ENCODE assay signal across 18 cellular contexts in genomic region chr11:116230453-116230852, GRCh38.
DNase-seq lines count a peak whose midpoint lies in the region; ATAC-seq and TF ChIP-seq lines count a peak whose summit lies in the region.
"Had no signal": no experiment of that assay in that cellular context is flagged by ENCODE, and none has a peak within 500 bp of the region (broad histone marks: within the 10 kb centered on the region; RNA-seq: fewer than 3 reads in every experiment).

No MANE protein-coding gene starts in this region.

- H3K27ac Mint-ChIP-seq in brain (peak overlapping the region in 4 of 5 experiments; percentile 50 to 95 (median 86)), neural progenitor cell (peak overlapping the region; percentile 50), endothelial cell (ENCODE audit: unreplicated experiment) (no peak overlapping the region)
- H3K27ac Mint-ChIP-seq: CD4-positive, CD25-positive, alpha-beta regulatory T cell; CD8-positive, alpha-beta T cell had no signal

- peaks cover 0 to 33% (median 3%) of the 10 kb centered on the region in 9 donors for H3K4me1 ChIP-seq in heart right ventricle
- peaks cover 4% of the 10 kb centered on the region for H3K4me1 ChIP-seq in neural progenitor cell

- H3K9me3 ChIP-seq in heart right ventricle (peaks cover 0 to 4% (median 0%) of the 10 kb centered on the region in 11 donors), neural progenitor cell (ENCODE audit: low read depth) (no peaks in the 10 kb centered on the region)
- H3K9me3 ChIP-seq: BLaER1 had no signal

- ATAC-seq in heart right ventricle, result no peak
- ATAC-seq: CD8-positive, alpha-beta T cell; GM12878 had no signal

- H3K27me3 Mint-ChIP-seq in brain (no peaks in the 10 kb centered on the region), neural progenitor cell (ENCODE audit: insufficient read depth, low read depth) (peaks cover 13% of the 10 kb centered on the region), endothelial cell (ENCODE audit: unreplicated experiment) (no peaks in the 10 kb centered on the region)

- no peak overlapping the region for H3K4me2 ChIP-seq in neural progenitor cell
- H3K4me2 ChIP-seq: BLaER1 had no signal

- no peak overlapping the region for H3K4me3 ChIP-seq in heart right ventricle
- H3K4me3 ChIP-seq in neural progenitor cell, result no peak overlapping the region
- H3K4me3 ChIP-seq: BLaER1, GM12878, GM23248 had no signal

- TF ChIP-seq CTCF in heart right ventricle (IDR thresholded peaks at IDR 0.05) (no peak), brain (conservative IDR thresholded peaks at IDR 0.05) (no peak), neural progenitor cell (IDR thresholded peaks at IDR 0.05) (no peak), endothelial cell (IDR thresholded peaks at IDR 0.05; ENCODE audit: unreplicated experiment) (no peak)

- peaks cover 68% of the 10 kb centered on the region for H3K4me1 Mint-ChIP-seq in brain
- peaks cover 53% of the 10 kb centered on the region for H3K4me1 Mint-ChIP-seq in neural progenitor cell
- peaks cover 4% of the 10 kb centered on the region for H3K4me1 Mint-ChIP-seq in endothelial cell (ENCODE audit: unreplicated experiment)
- H3K4me1 Mint-ChIP-seq: CD4-positive, CD25-positive, alpha-beta regulatory T cell had no signal

- H3K79me2 ChIP-seq in neural progenitor cell (ENCODE audit: low read depth), result no peaks in the 10 kb centered on the region

- H3K9ac ChIP-seq in neural progenitor cell, result no peak overlapping the region
- H3K9ac ChIP-seq: BLaER1, GM23248 had no signal

- intact Hi-C loops in cardiac septum (cut with DNase I), result no loop called here
- intact Hi-C loops in heart right ventricle (cut with DNase I), result no loop called here

- no peak overlapping the region for H2AFZ ChIP-seq in neural progenitor cell (replicated peaks)
- H2AFZ ChIP-seq: GM23248 had no signal

- H3F3A ChIP-seq in neural progenitor cell (ENCODE audit: low read depth), result no peaks in the 10 kb centered on the region

- no peaks in the 10 kb centered on the region for H4K20me1 ChIP-seq in neural progenitor cell (ENCODE audit: low read depth)
- H4K20me1 ChIP-seq: BLaER1 had no signal

- H3K9me3 Mint-ChIP-seq in brain (peaks cover 0 to 9% (median 5%) of the 10 kb centered on the region in 5 experiments), neural progenitor cell (peaks cover 9% of the 10 kb centered on the region), endothelial cell (ENCODE audit: unreplicated experiment) (no peaks in the 10 kb centered on the region)
- H3K9me3 Mint-ChIP-seq: CD8-positive, alpha-beta T cell had no signal

- no peaks in the 10 kb centered on the region for H3K36me3 Mint-ChIP-seq in brain
- no peaks in the 10 kb centered on the region for H3K36me3 Mint-ChIP-seq in neural progenitor cell
- no peaks in the 10 kb centered on the region for H3K36me3 Mint-ChIP-seq in endothelial cell (ENCODE audit: low read depth, unreplicated experiment)
- H3K36me3 Mint-ChIP-seq: CD4-positive, CD25-positive, alpha-beta regulatory T cell; CD8-positive, alpha-beta T cell had no signal

- WGBS in heart right ventricle, 2 donors, result 94 to 95% methylated on average over 4 of the region's 4 CpGs

- peak; percentile 54 for DNase-seq in cardiac septum (ENCODE audit: low spot score)
- no peak for DNase-seq in heart right ventricle
- no peak for DNase-seq in neural progenitor cell (ENCODE audit: low spot score)
- DNase-seq in endothelial cell (ENCODE audit: low spot score), result no peak
- no peak for DNase-seq in stimulated activated CD4-positive, alpha-beta T cell treated with anti-CD3 and anti-CD28 coated beads, Interleukin-4, amount 100 ng/mL, for 1 hour
- DNase-seq: CD4-positive, CD25-positive, alpha-beta regulatory T cell; CD8-positive, alpha-beta T cell; DMS 273 treated with DMSO at 0.1 percent for 48 hours; DMS79; EL; GDM1; GM23248; H7; HCEC 1CT had no signal

- H3K27ac ChIP-seq in heart right ventricle, result no peak overlapping the region
- H3K27ac ChIP-seq in neural progenitor cell, result no peak overlapping the region
- H3K27ac ChIP-seq: BLaER1, C4-2B, GM23248 had no signal

- H3K27me3 ChIP-seq in heart right ventricle, result peaks cover 0 to 26% (median 9%) of the 10 kb centered on the region in 7 donors
- no peaks in the 10 kb centered on the region for H3K27me3 ChIP-seq in neural progenitor cell
- H3K27me3 ChIP-seq: BLaER1 had no signal

- no peaks in the 10 kb centered on the region for H3K36me3 ChIP-seq in heart right ventricle
- no peaks in the 10 kb centered on the region for H3K36me3 ChIP-seq in neural progenitor cell
- H3K36me3 ChIP-seq: BLaER1 had no signal

- H3K4me3 Mint-ChIP-seq in brain (peak overlapping the region in 2 of 5 experiments; percentile 32 to 67), neural progenitor cell (no peak overlapping the region), endothelial cell (ENCODE audit: unreplicated experiment) (no peak overlapping the region)
- H3K4me3 Mint-ChIP-seq: CD4-positive, CD25-positive, alpha-beta regulatory T cell; CD8-positive, alpha-beta T cell had no signal
